23 cellular contexts compared by ENCODE assay signal in the genomic region with DNA sequence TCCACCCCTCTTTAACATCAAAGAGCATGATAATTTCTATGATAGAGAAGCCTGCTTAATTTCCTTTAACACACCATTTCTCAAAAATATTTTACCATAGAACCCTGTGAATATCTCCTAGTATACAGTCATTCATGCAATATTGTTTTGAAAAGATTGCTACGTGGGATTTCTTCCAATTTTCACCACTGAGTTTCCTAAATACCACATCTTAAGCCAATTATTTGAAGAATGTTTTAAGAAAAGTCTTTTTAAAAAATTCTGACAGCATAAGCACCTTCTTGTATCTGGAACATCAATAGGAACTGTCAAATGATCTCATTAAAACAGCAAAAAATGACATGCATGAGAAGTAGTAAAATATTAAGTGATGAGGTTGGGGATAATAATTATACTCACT.
DNase-seq lines count a peak whose midpoint lies in the region; ATAC-seq, FAIRE-seq and TF ChIP-seq lines count a peak whose summit lies in the region.
"Had no signal": no experiment of that assay in that cellular context is flagged by ENCODE, and none has a peak within 500 bp of the region (broad histone marks: within the 10 kb centered on the region; RNA-seq: fewer than 3 reads in every experiment).

No MANE protein-coding gene starts in this region.

- peaks cover 2% of the 10 kb centered on the region for H3K27me3 Mint-ChIP-seq in astrocyte (ENCODE audit: low read depth, unreplicated experiment)
- no peaks in the 10 kb centered on the region for H3K27me3 Mint-ChIP-seq in T-helper 2 cell treated with Interferon-gamma antibody and Interleukin-4, amounts not matched to agents 5 μg/mL and 100 μg/mL, for 36 hours (ENCODE audit: low read depth)
- H3K27me3 Mint-ChIP-seq: CD4-positive, CD25-positive, alpha-beta regulatory T cell; CD8-positive, alpha-beta memory T cell had no signal

- H3K4me3 ChIP-seq in SK-N-SH (ENCODE audit: low read depth in 2 of 2, low read length in 1 of 2) (no peak overlapping the region), astrocyte (ENCODE audit: insufficient read depth, low read depth, low read length) (no peak overlapping the region), psoas muscle (no peak overlapping the region)
- H3K4me3 ChIP-seq: A549, GM23338 had no signal

- intact Hi-C loops in psoas muscle (cut with DNase I), result no loop called here

- no peak overlapping the region for H3K4me2 ChIP-seq in SK-N-SH
- no peak overlapping the region for H3K4me2 ChIP-seq in astrocyte (ENCODE audit: low read length)
- H3K4me2 ChIP-seq: A549, GM23338 had no signal

- H3K4me1 ChIP-seq in SK-N-SH (ENCODE audit: control insufficient read depth in 1 of 2, insufficient read depth in 2 of 2, low read depth in 1 of 2, low read length in 1 of 2) (peaks cover 0 to 4% of the 10 kb centered on the region in 2 experiments; a peak in 1 of 4 replicates), astrocyte (ENCODE audit: insufficient read depth, low read length) (no peaks in the 10 kb centered on the region), psoas muscle (no peaks in the 10 kb centered on the region)
- H3K4me1 ChIP-seq: Caco-2 had no signal

- H3K9ac ChIP-seq in SK-N-SH, result no peak overlapping the region
- H3K9ac ChIP-seq in astrocyte (ENCODE audit: low read length), result no peak overlapping the region

- no peaks in the 10 kb centered on the region for H3K27me3 ChIP-seq in SK-N-SH (ENCODE audit: insufficient read depth)
- no peaks in the 10 kb centered on the region for H3K27me3 ChIP-seq in astrocyte (ENCODE audit: insufficient read depth, low read length)
- H3K27me3 ChIP-seq in psoas muscle (ENCODE audit: insufficient read depth in 3 of 3, low read length in 2 of 3), result no peaks in the 10 kb centered on the region
- H3K27me3 ChIP-seq: BE2C had no signal

- H3K36me3 ChIP-seq in SK-N-SH (replicated peaks in 1 of 2; ENCODE audit: control insufficient read depth in 1 of 2, insufficient read depth in 2 of 2, low read length in 1 of 2) (no peaks in the 10 kb centered on the region), astrocyte (ENCODE audit: insufficient read depth, low read length) (no peaks in the 10 kb centered on the region), psoas muscle (ENCODE audit: insufficient read depth in 1 of 2, low read depth in 1 of 2) (no peaks in the 10 kb centered on the region)

- no peak overlapping the region for H2AFZ ChIP-seq in SK-N-SH (ENCODE audit: low read depth)
- no peak overlapping the region for H2AFZ ChIP-seq in astrocyte (ENCODE audit: low read depth, low read length)
- H2AFZ ChIP-seq: GM23338 had no signal

- DNase-seq in SK-N-SH, result no peak
- DNase-seq in astrocyte (ENCODE audit: low read depth), result peak; percentile 30
- DNase-seq in dedifferentiated amniotic fluid mesenchymal stem cell (ENCODE audit: extremely low spot score), result peak; percentile 20
- no peak for DNase-seq in T-helper 2 cell treated with Interferon-gamma antibody and Interleukin-4, amounts not matched to agents 5 μg/mL and 100 μg/mL, for 36 hours (ENCODE audit: low spot score)
- DNase-seq in COLO829 (ENCODE audit: low spot score), result no peak
- DNase-seq in psoas muscle, result no peak
- DNase-seq: BE2C; C1 segment of cervical spinal cord; Caco-2; CD4-positive, CD25-positive, alpha-beta regulatory T cell; CD8-positive, alpha-beta memory T cell; HCEC 1CT had no signal

- no peak overlapping the region for H3K4me3 Mint-ChIP-seq in astrocyte (ENCODE audit: unreplicated experiment)
- no peak overlapping the region for H3K4me3 Mint-ChIP-seq in T-helper 2 cell treated with Interferon-gamma antibody and Interleukin-4, amounts not matched to agents 5 μg/mL and 100 μg/mL, for 36 hours
- H3K4me3 Mint-ChIP-seq: CD4-positive, CD25-positive, alpha-beta regulatory T cell; CD8-positive, alpha-beta memory T cell; GM23338 had no signal

- POLR2A ChIA-PET in SK-N-SH (lab: Yijun Ruan, JAX), result no interaction called here

- H3K4me1 Mint-ChIP-seq in astrocyte (ENCODE audit: low read depth, unreplicated experiment), result no peaks in the 10 kb centered on the region
- no peaks in the 10 kb centered on the region for H3K4me1 Mint-ChIP-seq in T-helper 2 cell treated with Interferon-gamma antibody and Interleukin-4, amounts not matched to agents 5 μg/mL and 100 μg/mL, for 36 hours (ENCODE audit: low read depth)
- H3K4me1 Mint-ChIP-seq: CD4-positive, CD25-positive, alpha-beta regulatory T cell; CD8-positive, alpha-beta memory T cell had no signal

- ATAC-seq in SK-N-SH treated with all-trans-retinoic acid at 6 μM for 48 hours (no peak), HG03108 (IDR thresholded peaks at IDR 0.05; ENCODE audit: unreplicated experiment) (no peak), psoas muscle (no peak)
- ATAC-seq: A549, GM23338 had no signal

- H3K9me2 ChIP-seq in SK-N-SH, result no peaks in the 10 kb centered on the region

- no peak overlapping the region for H3K27ac ChIP-seq in SK-N-SH (ENCODE audit: low read depth in 2 of 2, low read length in 1 of 2)
- H3K27ac ChIP-seq in astrocyte (ENCODE audit: low read depth, low read length), result no peak overlapping the region
- no peak overlapping the region for H3K27ac ChIP-seq in psoas muscle
- H3K27ac ChIP-seq: 22Rv1, A549, HL-60 had no signal

- TF ChIP-seq RAD21 in SK-N-SH (IDR thresholded peaks at IDR 0.05; ENCODE audit: low read length), result no peak

- H3K9me3 ChIP-seq in SK-N-SH (no peaks in the 10 kb centered on the region), astrocyte (ENCODE audit: insufficient read depth, low read depth, low read length) (no peaks in the 10 kb centered on the region), psoas muscle (no peaks in the 10 kb centered on the region)
- H3K9me3 ChIP-seq: A549, BE2C, Caco-2 had no signal

- CTCF ChIA-PET in SK-N-SH (lab: Yijun Ruan, JAX), result interaction anchor here (0.8 kb wide), 1 partner anchor 9 kb away, joined by 3 read pairs; no protein-coding TSS in a partner anchor

- no peaks in the 10 kb centered on the region for H3K36me3 Mint-ChIP-seq in astrocyte (ENCODE audit: low read depth, unreplicated experiment)
- H3K36me3 Mint-ChIP-seq in T-helper 2 cell treated with Interferon-gamma antibody and Interleukin-4, amounts not matched to agents 5 μg/mL and 100 μg/mL, for 36 hours (ENCODE audit: low read depth), result no peaks in the 10 kb centered on the region
- H3K36me3 Mint-ChIP-seq: CD4-positive, CD25-positive, alpha-beta regulatory T cell; CD8-positive, alpha-beta memory T cell had no signal

- H4K20me1 ChIP-seq in SK-N-SH (ENCODE audit: insufficient read depth) (no peaks in the 10 kb centered on the region), astrocyte (ENCODE audit: insufficient read depth, low read length) (no peaks in the 10 kb centered on the region)

- H3K27ac Mint-ChIP-seq in astrocyte (ENCODE audit: unreplicated experiment), result no peak overlapping the region
- H3K27ac Mint-ChIP-seq in T-helper 2 cell treated with Interferon-gamma antibody and Interleukin-4, amounts not matched to agents 5 μg/mL and 100 μg/mL, for 36 hours, result no peak overlapping the region
- H3K27ac Mint-ChIP-seq: CD4-positive, CD25-positive, alpha-beta regulatory T cell; CD8-positive, alpha-beta memory T cell; GM23338 had no signal

- TF ChIP-seq EP300 in SK-N-SH (IDR thresholded peaks at IDR 0.05; ENCODE audit: borderline replicate concordance in 1 of 2, low read depth in 1 of 2, low read length in 1 of 2), result no peak

- H3K79me2 ChIP-seq in SK-N-SH (ENCODE audit: insufficient read depth) (no peaks in the 10 kb centered on the region), astrocyte (ENCODE audit: insufficient read depth, low read length) (no peaks in the 10 kb centered on the region)

- no peak for FAIRE-seq in astrocyte (lab: Jason Lieb, UNC)
- FAIRE-seq: D721Med, G401.6, GM12891, GM19239, H54 had no signal

- H3K9me3 Mint-ChIP-seq in astrocyte (ENCODE audit: unreplicated experiment), result no peaks in the 10 kb centered on the region
- no peaks in the 10 kb centered on the region for H3K9me3 Mint-ChIP-seq in T-helper 2 cell treated with Interferon-gamma antibody and Interleukin-4, amounts not matched to agents 5 μg/mL and 100 μg/mL, for 36 hours
- H3K9me3 Mint-ChIP-seq: GM23338 had no signal

- 38% methylated on average over 1 of the region's 1 CpG for WGBS in SK-N-SH (ENCODE audit: low lambda C conversion rate)
- WGBS in psoas muscle, 3 donors, result 42 to 45% (median 44%) methylated on average over 1 of the region's 1 CpG

- TF ChIP-seq CTCF in SK-N-SH (IDR thresholded peaks at IDR 0.05) (no peak), astrocyte (IDR thresholded peaks at IDR 0.05; ENCODE audit: insufficient read depth, low read depth, low read length) (no peak), psoas muscle (IDR thresholded peaks at IDR 0.05) (no peak)

- no peaks in the 10 kb centered on the region for H3F3A ChIP-seq in SK-N-SH (replicated peaks; ENCODE audit: insufficient read depth)

TF ChIP-seq in SK-N-SH treated with all-trans-retinoic acid at 6 μM for 48 hours, 23 proteins besides CTCF, POLR2A, EP300 and RAD21:
- TF ChIP-seq SNAI2 (CRISPR knock-in tag; IDR thresholded peaks at IDR 0.05), result no peak
- peak; percentile 28; the same call in 1 of the 2 replicates for TF ChIP-seq ISL1 (CRISPR knock-in tag; IDR thresholded peaks at IDR 0.05)
TF ChIP-seq in SK-N-SH treated with all-trans-retinoic acid at 6 μM for 48 hours: peak in this region for 1.

TF ChIP-seq in SK-N-SH, 30 proteins besides CTCF, POLR2A, EP300 and RAD21 (continues in another document):
- no peak for TF ChIP-seq CHD2 (IDR thresholded peaks at IDR 0.05; ENCODE audit: low read length, partially characterized antibody)
- TF ChIP-seq MAX (IDR thresholded peaks at IDR 0.05; ENCODE audit: low read depth), result no peak
- TF ChIP-seq SIN3A (IDR thresholded peaks at IDR 0.05; ENCODE audit: borderline replicate concordance, low read depth, low read length), result no peak
- TF ChIP-seq FOXJ3 (CRISPR knock-in tag; IDR thresholded peaks at IDR 0.05), result no peak
- TF ChIP-seq EZH2phosphoT487 (IDR thresholded peaks at IDR 0.05; ENCODE audit: borderline replicate concordance, low read depth), result no peak
- TF ChIP-seq RCOR1 (IDR thresholded peaks at IDR 0.05; ENCODE audit: low read length), result no peak
- no peak for TF ChIP-seq NRF1 (IDR thresholded peaks at IDR 0.05; ENCODE audit: low read depth, low read length)
- no peak for TF ChIP-seq TCF12 (IDR thresholded peaks at IDR 0.05)
- TF ChIP-seq FOXM1 (IDR thresholded peaks at IDR 0.05; ENCODE audit: low read depth), result no peak
- no peak for TF ChIP-seq ELF1 (IDR thresholded peaks at IDR 0.05)
- TF ChIP-seq, protein P1, sequence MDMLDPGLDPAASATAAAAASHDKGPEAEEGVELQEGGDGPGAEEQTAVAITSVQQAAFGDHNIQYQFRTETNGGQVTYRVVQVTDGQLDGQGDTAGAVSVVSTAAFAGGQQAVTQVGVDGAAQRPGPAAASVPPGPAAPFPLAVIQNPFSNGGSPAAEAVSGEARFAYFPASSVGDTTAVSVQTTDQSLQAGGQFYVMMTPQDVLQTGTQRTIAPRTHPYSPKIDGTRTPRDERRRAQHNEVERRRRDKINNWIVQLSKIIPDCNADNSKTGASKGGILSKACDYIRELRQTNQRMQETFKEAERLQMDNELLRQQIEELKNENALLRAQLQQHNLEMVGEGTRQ (IDR thresholded peaks at IDR 0.05; ENCODE audit: borderline replicate concordance, low read depth, low read length), result no peak

Comparison
In these comparisons a context has a peak if more than half of its experiments do, and no peak if none do; other contexts are left out.
1. DNase-seq: peak in astrocyte (single experiment) and dedifferentiated amniotic fluid mesenchymal stem cell (single experiment); none in SK-N-SH (single experiment), T-helper 2 cell treated with Interferon-gamma antibody and Interleukin-4, amounts not matched to agents 5 μg/mL and 100 μg/mL, for 36 hours (single experiment), COLO829 (single experiment) and psoas muscle (0 of 2).